In the genomic region with DNA sequence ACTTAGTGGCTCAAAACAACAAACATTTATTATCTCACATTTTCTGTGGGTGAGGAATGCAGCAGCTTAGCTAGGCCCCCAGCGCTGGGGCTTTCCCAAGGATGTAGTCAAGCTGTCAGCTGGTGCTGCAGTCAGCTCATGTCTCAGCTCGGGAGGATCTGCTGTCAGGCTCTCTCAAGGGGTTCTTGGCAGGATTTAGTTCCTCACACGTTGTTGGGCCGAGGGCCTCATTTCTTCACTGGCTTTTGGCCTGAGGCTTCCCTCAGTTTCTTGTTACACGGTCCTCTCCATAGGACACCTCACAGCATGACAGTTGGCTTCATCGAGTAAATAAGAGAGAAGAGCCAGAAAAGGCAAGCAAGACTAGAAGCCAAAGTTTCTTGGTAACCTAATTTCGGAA, we compare ENCODE assay signal across 10 cellular contexts. TPM values are rescaled to one million over a fixed set of nuclear protein-coding genes. Genes with fewer than 3 reads are reported as not detected.
A peak's percentile ranks its signal among the peaks of the same experiment; 100 is the strongest.
DNase-seq lines count a peak whose midpoint lies in the region; ATAC-seq, FAIRE-seq and TF ChIP-seq lines count a peak whose summit lies in the region.
"Had no signal": no experiment of that assay in that cellular context is flagged by ENCODE, and none has a peak within 500 bp of the region (broad histone marks: within the 10 kb centered on the region; RNA-seq: fewer than 3 reads in every experiment).

No MANE protein-coding gene starts in this region.

- no peaks in the 10 kb centered on the region for H4K20me1 ChIP-seq in astrocyte (ENCODE audit: insufficient read depth, low read length)

- H3K4me1 ChIP-seq in astrocyte (ENCODE audit: insufficient read depth, low read length): no peaks in the 10 kb centered on the region

- ATAC-seq in HG02588 (IDR thresholded peaks at IDR 0.05; ENCODE audit: unreplicated experiment): peak; percentile 77
- no peak for ATAC-seq in HG02840 (IDR thresholded peaks at IDR 0.05; ENCODE audit: low FRiP score, unreplicated experiment)
- ATAC-seq in HG03280 (IDR thresholded peaks at IDR 0.05; ENCODE audit: unreplicated experiment): no peak

- no peaks in the 10 kb centered on the region for H3K36me3 ChIP-seq in astrocyte (ENCODE audit: insufficient read depth, low read length)

- no peaks in the 10 kb centered on the region for H3K9me3 Mint-ChIP-seq in astrocyte (ENCODE audit: unreplicated experiment)

- no peak for DNase-seq in GM12892 (ENCODE audit: insufficient read length)
- DNase-seq in astrocyte (ENCODE audit: low read depth): no peak
- DNase-seq in lung microvascular endothelial cell (ENCODE audit: low read depth in 2 of 2): peak; percentile 2 to 83
- no peak for DNase-seq in activated gamma-delta T cell (lab: John Stamatoyannopoulos, UW)
- no peak for DNase-seq in NCI-H146 treated with DMSO at 0.1 percent for 48 hours (lab: John Stamatoyannopoulos, UW; ENCODE audit: unreplicated experiment)
- DNase-seq: activated CD4-positive, alpha-beta T cell treated with anti-CD3 and anti-CD28 coated beads, Interleukin-2, amount 50 U/mL, for 48 hours; NCI-H510A had no signal

- no peak overlapping the region for H3K27ac ChIP-seq in astrocyte (ENCODE audit: low read depth, low read length)

- no peaks in the 10 kb centered on the region for H3K9me3 ChIP-seq in astrocyte (ENCODE audit: insufficient read depth, low read depth, low read length)

- no peak overlapping the region for H3K9ac ChIP-seq in astrocyte (ENCODE audit: low read length)

- H3K4me3 Mint-ChIP-seq in astrocyte (ENCODE audit: unreplicated experiment): no peak overlapping the region

- H3K4me2 ChIP-seq in astrocyte (ENCODE audit: low read length): no peak overlapping the region

- no peaks in the 10 kb centered on the region for H3K36me3 Mint-ChIP-seq in astrocyte (ENCODE audit: low read depth, unreplicated experiment)

- H3K27me3 Mint-ChIP-seq in astrocyte (ENCODE audit: low read depth, unreplicated experiment): peaks cover 2% of the 10 kb centered on the region

- H3K4me1 Mint-ChIP-seq in astrocyte (ENCODE audit: low read depth, unreplicated experiment): peaks cover 4% of the 10 kb centered on the region

- no peak for TF ChIP-seq CTCF in astrocyte (IDR thresholded peaks at IDR 0.05; ENCODE audit: insufficient read depth, low read depth, low read length)

- peak; percentile 90 for FAIRE-seq in GM12892 (lab: Jason Lieb, UNC)
- FAIRE-seq in astrocyte (lab: Jason Lieb, UNC): no peak

- no peak overlapping the region for H2AFZ ChIP-seq in astrocyte (ENCODE audit: low read depth, low read length)

- no peak overlapping the region for H3K4me3 ChIP-seq in astrocyte (ENCODE audit: insufficient read depth, low read depth, low read length)

- no peaks in the 10 kb centered on the region for H3K27me3 ChIP-seq in astrocyte (ENCODE audit: insufficient read depth, low read length)

- peak overlapping the region; percentile 8 for H3K27ac Mint-ChIP-seq in astrocyte (ENCODE audit: unreplicated experiment)

- no peak for TF ChIP-seq POLR2A in GM12892 (IDR thresholded peaks at IDR 0.05; ENCODE audit: low read depth, low read length)

- H3K79me2 ChIP-seq in astrocyte (ENCODE audit: insufficient read depth, low read length): no peaks in the 10 kb centered on the region

RNA-seq across cellular contexts. Expression of a gene that starts 13.7 kb away (rescaled TPM):
- 98.4 TPM for polyA plus RNA-seq in GM12892 (2012; ENCODE audit: missing spikeins)
- total RNA-seq in astrocyte (106 and 109 TPM in 2 replicates), lung microvascular endothelial cell (18.5 and 27.2 TPM in 2 replicates)

RNA-seq across cellular contexts. Expression of a gene that starts 24.2 kb away (rescaled TPM):
- not detected for polyA plus RNA-seq in GM12892 (2012; ENCODE audit: missing spikeins)
- 0.22 and 0.23 TPM in 2 replicates for total RNA-seq in astrocyte
- not detected in 2 replicates for total RNA-seq in lung microvascular endothelial cell

Comparison
In these comparisons a context has a peak if more than half of its experiments do, and no peak if none do; other contexts are left out.
1. DNase-seq: peak in lung microvascular endothelial cell (2 of 2); none in GM12892 (single experiment), astrocyte (single experiment), activated gamma-delta T cell (single experiment) and NCI-H146 treated with DMSO at 0.1 percent for 48 hours (single experiment).